Comparison of ENCODE assay signal across 25 cellular contexts in the genomic region with DNA sequence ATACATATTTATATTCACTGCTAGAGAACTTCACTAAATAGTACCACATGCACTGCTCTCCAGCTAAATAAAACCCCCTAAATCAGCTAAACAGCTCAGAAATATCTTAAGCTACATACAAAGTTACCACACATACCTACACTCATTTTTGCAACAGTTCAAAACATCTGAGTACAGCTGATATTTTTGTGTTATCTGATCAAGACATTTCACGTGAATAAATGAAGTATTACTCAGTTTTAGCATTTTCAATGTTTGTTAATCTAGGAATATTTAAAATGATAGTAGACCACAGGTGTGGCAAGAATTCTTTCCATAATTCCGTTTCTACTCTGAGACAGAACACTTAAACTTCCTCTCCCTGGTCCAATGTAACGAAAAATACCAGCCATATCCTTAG.
"Had no signal": no experiment of that assay in that cellular context is flagged by ENCODE, and none has a peak within 500 bp of the region (broad histone marks: within the 10 kb centered on the region; RNA-seq: fewer than 3 reads in every experiment).

No MANE protein-coding gene starts in this region.

- H3K9ac ChIP-seq: parathyroid adenoma had no signal

- FAIRE-seq: keratinocyte had no signal

- H3K4me3 ChIP-seq: hepatocyte, lower lobe of right lung, right atrium auricular region, right lobe of liver, smooth muscle cell, tibial nerve, upper lobe of left lung, vagina had no signal

- H3K27me3 ChIP-seq: hepatocyte, right atrium auricular region, right lobe of liver, tibial nerve, upper lobe of left lung, vagina had no signal

- H3K79me2 ChIP-seq: parathyroid adenoma had no signal

- H3K9me3 ChIP-seq: lower lobe of right lung, right atrium auricular region, right lobe of liver, tibial nerve, upper lobe of left lung, vagina had no signal

- ATAC-seq: left cardiac atrium; left lobe of liver; lower lobe of right lung; naive thymus-derived CD8-positive, alpha-beta T cell; right lobe of liver; stimulated activated memory B cell treated with anti-CD40 and anti-IgM and Interleukin-4, amounts not matched to agents 10 μg/mL and 1 μg/mL and 100 μg/mL, for 72 hours; stimulated activated naive CD8-positive, alpha-beta T cell treated with anti-CD3 and anti-CD28 coated beads, Interleukin-15, amount 100 ng/mL, for 72 hours had no signal

- DNase-seq: kidney glomerular epithelial cell; left cardiac atrium; lower lobe of right lung; mammary epithelial cell; mesenchymal stem cell; naive thymus-derived CD8-positive, alpha-beta T cell; nucleus accumbens; right lobe of liver; stimulated activated CD4-positive, alpha-beta T cell treated with anti-CD3 and anti-CD28 coated beads, Interleukin-1b, Interleukin-23, amount 100 ng/mL, for 48 hours; stimulated activated CD4-positive, alpha-beta T cell treated with anti-CD3 and anti-CD28 coated beads, Interleukin-2, amount 100 ng/mL, for 48 hours; stimulated activated CD4-positive, alpha-beta T cell treated with anti-CD3 and anti-CD28 coated beads, Interleukin-4, amount 100 ng/mL, for 4 hours; stimulated activated CD8-positive, alpha-beta memory T cell treated with anti-CD3 and anti-CD28 coated beads, Interleukin-4, amount 100 ng/mL, for 48 hours; stimulated activated naive CD4-positive, alpha-beta T cell treated with Interleukin-2 at 50 U/mL for 16 hours; stimulated activated naive CD8-positive, alpha-beta T cell treated with anti-CD3 and anti-CD28 coated beads, Interleukin-15, amount 100 ng/mL, for 72 hours; substantia nigra; upper lobe of left lung had no signal

- H2AFZ ChIP-seq: hepatocyte, parathyroid adenoma had no signal

- H3K4me2 ChIP-seq: hepatocyte, smooth muscle cell had no signal

- H3K4me1 ChIP-seq: lower lobe of right lung, parathyroid adenoma, right lobe of liver, upper lobe of left lung, vagina had no signal

- H3K36me3 ChIP-seq: lower lobe of right lung, right atrium auricular region, right lobe of liver, upper lobe of left lung, vagina had no signal

- H3K27ac ChIP-seq: hepatocyte, lower lobe of right lung, parathyroid adenoma, right atrium auricular region, right lobe of liver, tibial nerve, upper lobe of left lung, vagina had no signal
